ENCODE assay signal across 8 cellular contexts in the genomic region with DNA sequence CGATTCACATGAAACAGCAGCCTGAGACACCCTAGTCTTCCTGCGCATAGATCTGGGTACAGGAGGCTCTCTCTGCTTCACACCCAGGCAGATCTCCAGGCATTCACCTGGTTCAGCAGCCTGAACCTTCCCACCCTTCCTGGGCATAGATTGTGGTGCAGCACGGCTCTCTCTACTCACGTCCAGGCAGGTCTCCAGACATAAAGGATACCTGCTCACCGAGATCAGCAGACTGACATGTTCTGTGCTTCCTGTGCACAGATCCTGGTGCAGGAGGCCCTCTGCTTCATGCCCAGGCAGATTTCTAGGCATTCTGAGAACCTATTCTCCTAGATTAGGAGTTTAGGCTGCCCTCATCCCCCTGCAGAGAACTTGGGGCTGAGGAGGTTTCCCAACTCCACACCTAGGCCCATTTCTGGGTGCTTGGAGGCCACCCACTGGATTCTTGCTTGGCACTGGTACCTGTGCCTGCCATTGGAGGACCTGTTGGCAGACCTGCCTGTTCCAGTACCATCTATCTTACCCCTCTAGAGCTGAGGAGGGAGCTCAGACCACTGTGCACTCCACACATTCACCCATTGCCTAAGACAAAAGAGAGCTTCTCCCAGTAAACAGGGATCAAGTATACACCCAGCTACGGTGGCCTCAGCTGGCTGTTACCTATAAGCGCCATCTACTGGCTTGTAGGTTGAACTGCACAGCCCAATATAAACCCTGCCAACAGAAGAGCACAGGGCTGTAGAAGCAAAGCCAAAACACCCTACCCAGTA. TPM values are rescaled to one million over a fixed set of nuclear protein-coding genes. Genes with fewer than 3 reads are reported as not detected.
DNase-seq lines count a peak whose midpoint lies in the region; ATAC-seq, FAIRE-seq and TF ChIP-seq lines count a peak whose summit lies in the region.
"Had no signal": no experiment of that assay in that cellular context is flagged by ENCODE, and none has a peak within 500 bp of the region (broad histone marks: within the 10 kb centered on the region; RNA-seq: fewer than 3 reads in every experiment).

No MANE protein-coding gene starts in this region.

- intact Hi-C loops in Panc1 (cut with micrococcal nuclease; ENCODE audit: unreplicated experiment), result no loop called here

- no peaks in the 10 kb centered on the region for H3K36me3 ChIP-seq in Panc1 (ENCODE audit: control insufficient read depth, insufficient read depth, low read length)

- H3K27ac ChIP-seq in Panc1 (ENCODE audit: low read length), result no peak overlapping the region

- peak; percentile 67 for TF ChIP-seq CTCF in Panc1 (IDR thresholded peaks at IDR 0.05)

- H3K27me3 ChIP-seq in Panc1 (ENCODE audit: control insufficient read depth, insufficient read depth, low read length), result no peaks in the 10 kb centered on the region

- FAIRE-seq in GM19239 (lab: Jason Lieb, UNC), result peak; percentile 81

- POLR2A ChIA-PET in Panc1 (lab: Charles Lee), result no interaction called here

- CTCF ChIA-PET in Panc1 (lab: Charles Lee), result interaction anchor here (1.0 kb wide), 1 partner anchor 228 kb away, joined by 7 read pairs; no protein-coding TSS in a partner anchor

- in situ Hi-C loops in Panc1 (cut with HindIII; ENCODE audit: low pct_unique_long_range_greater_than_20kb, low sequenced_read_pairs), result no loop called here

- no TSS peak for BruUV-seq in Panc1 (replicated peaks; lab: Mats Ljungman, UMichigan)

- ATAC-seq in HG03108 (IDR thresholded peaks at IDR 0.05; ENCODE audit: unreplicated experiment), result peak; percentile 83
- ATAC-seq in Panc1, result no peak
- no peak for ATAC-seq in GM21526 (IDR thresholded peaks at IDR 0.05; ENCODE audit: low FRiP score, unreplicated experiment)

- no peaks in the 10 kb centered on the region for H3K4me1 ChIP-seq in Panc1 (ENCODE audit: control insufficient read depth, insufficient read depth, low read length)

- peaks cover 5% of the 10 kb centered on the region; the same call in 1 of the 2 replicates for H3K9me3 ChIP-seq in Panc1 (ENCODE audit: control insufficient read depth, insufficient read depth, low read depth, low read length)

- no peak overlapping the region for H3K4me3 ChIP-seq in Panc1 (ENCODE audit: low read depth in 2 of 2, low read length in 2 of 2)

- DNase-seq in ELR (ENCODE audit: low read depth) (peak; percentile 66), GM19239 (ENCODE audit: insufficient read length, low spot score) (no peak), Panc1 (ENCODE audit: low read depth, low spot score) (peak; percentile 10), iPS-NIHi11 (ENCODE audit: low spot score) (peak; percentile 38), NCI-H1092 treated with DMSO at 0.1 percent for 48 hours (lab: John Stamatoyannopoulos, UW) (no peak)

RNA-seq across cellular contexts. Expression of a gene that starts 28.0 kb away (rescaled TPM):
- not detected for total RNA-seq in Panc1 (2021; ENCODE audit: unreplicated experiment)
- not detected for polyA plus RNA-seq in Panc1 (2012; ENCODE audit: insufficient read length)
- total RNA-seq: skeletal muscle tissue had no signal

Comparison
In these comparisons a context has a peak if more than half of its experiments do, and no peak if none do; other contexts are left out.
1. DNase-seq: peak in ELR (single experiment), Panc1 (single experiment) and iPS-NIHi11 (single experiment); none in GM19239 (single experiment) and NCI-H1092 treated with DMSO at 0.1 percent for 48 hours (single experiment).